In genomic region chr7:128948976-128949760, GRCh38 we compare ENCODE assay signal across 16 cellular contexts. TPM values are rescaled to one million over a fixed set of nuclear protein-coding genes. Genes with fewer than 3 reads are reported as not detected.
DNase-seq lines count a peak whose midpoint lies in the region; ATAC-seq, FAIRE-seq and TF ChIP-seq lines count a peak whose summit lies in the region.
"Had no signal": no experiment of that assay in that cellular context is flagged by ENCODE, and none has a peak within 500 bp of the region (broad histone marks: within the 10 kb centered on the region; RNA-seq: fewer than 3 reads in every experiment).

No MANE protein-coding gene starts in this region.

- 90 to 95% methylated on average over 2 to 4 of the region's 4 CpGs for WGBS in testis, 2 donors

- TF ChIP-seq POLR2A in GM12892 (IDR thresholded peaks at IDR 0.05; ENCODE audit: low read depth, low read length) (peak; percentile 14; the same call in 1 of the 2 replicates), testis (IDR thresholded peaks at IDR 0.05) (no peak)

- H3K9me3 ChIP-seq in testis: no peaks in the 10 kb centered on the region
- H3K9me3 ChIP-seq: pancreas, thyroid gland had no signal

- DNase-seq in GM12892 (ENCODE audit: insufficient read length): no peak
- peak; percentile 37 for DNase-seq in NOMO-1 treated with dmso at 0.1 percent for 144 hours (lab: John Stamatoyannopoulos, UW; ENCODE audit: unreplicated experiment)
- no peak for DNase-seq in caudate nucleus (lab: John Stamatoyannopoulos, UW)
- DNase-seq in sciatic nerve (ENCODE audit: low spot score): no peak
- DNase-seq in islet precursor cell: no peak
- no peak for DNase-seq in stimulated activated naive CD8-positive, alpha-beta T cell treated with anti-CD3 and anti-CD28 coated beads, Interleukin-15, Interleukin-2, amounts not matched to agents 100 U/mL and 50 U/mL, for 24 hours
- DNase-seq in testis: no peak
- DNase-seq: activated CD4-positive, alpha-beta T cell treated with anti-CD3 and anti-CD28 coated beads, Interleukin-2, amount 50 U/mL, for 4 hours; activated T-cell treated with anti-CD3 and anti-CD28 coated beads, Interleukin-2, amount 50 U/mL, for 48 hours; dorsolateral prefrontal cortex; NCI-H2171; stimulated activated CD4-positive, alpha-beta T cell treated with anti-CD3 and anti-CD28 coated beads, Interleukin-4, amount 100 ng/mL, for 24 hours; stimulated activated CD8-positive, alpha-beta memory T cell treated with anti-CD3 and anti-CD28 coated beads, Interleukin-4, amount 100 ng/mL, for 48 hours; thyroid gland had no signal

- peak; percentile 16 for ATAC-seq in sciatic nerve
- no peak for ATAC-seq in GM19023 (IDR thresholded peaks at IDR 0.05; ENCODE audit: unreplicated experiment)
- no peak for ATAC-seq in stimulated activated naive CD8-positive, alpha-beta T cell treated with anti-CD3 and anti-CD28 coated beads, Interleukin-15, Interleukin-2, amounts not matched to agents 100 U/mL and 50 U/mL, for 24 hours

- H3K27ac ChIP-seq in caudate nucleus (ENCODE audit: low read depth, low read length): peak overlapping the region; percentile 13
- H3K27ac ChIP-seq in testis: no peak overlapping the region
- H3K27ac ChIP-seq: dorsolateral prefrontal cortex, pancreas, thyroid gland had no signal

- no peaks in the 10 kb centered on the region for H3K36me3 ChIP-seq in testis (ENCODE audit: low read depth, missing control alignments)

- H3K4me3 ChIP-seq in testis: no peak overlapping the region
- H3K4me3 ChIP-seq: dorsolateral prefrontal cortex, pancreas, thyroid gland had no signal

- no peak for TF ChIP-seq CTCF in testis (IDR thresholded peaks at IDR 0.05)

- no peak for FAIRE-seq in GM12892 (lab: Jason Lieb, UNC)
- FAIRE-seq: pancreas had no signal

- H3K4me1 ChIP-seq in testis: no peaks in the 10 kb centered on the region
- H3K4me1 ChIP-seq: pancreas, thyroid gland had no signal

- no peaks in the 10 kb centered on the region for H3K27me3 ChIP-seq in testis
- H3K27me3 ChIP-seq: dorsolateral prefrontal cortex, pancreas, thyroid gland had no signal

- intact Hi-C loops in sciatic nerve (cut with DNase I) (no loop called here), testis (cut with DNase I; ENCODE audit: low total_unique reads) (no loop called here)

RNA-seq across cellular contexts. Expression of gene IRF5, which starts 11.4 kb away (rescaled TPM):
- polyA plus RNA-seq in GM12892 (2012; ENCODE audit: missing spikeins): 52.9 TPM
- total RNA-seq in sciatic nerve (8.7 TPM), testis (1 to 10 TPM; 2.9 to 5.6 TPM)
- polyA plus RNA-seq in testis (ENCODE audit: insufficient read depth, low read depth, low replicate concordance): 4.6 TPM

RNA-seq across cellular contexts. Expression of gene KCP, which starts 38.7 kb away (rescaled TPM):
- 3.1 TPM for polyA plus RNA-seq in GM12892 (2012; ENCODE audit: missing spikeins)
- total RNA-seq in sciatic nerve (1.8 TPM), testis (1 to 10 TPM in 1 of 2 donors, under 1 TPM in 1; 0.68 to 1.2 TPM)
- polyA plus RNA-seq in testis (ENCODE audit: insufficient read depth, low read depth, low replicate concordance): 1.4 TPM
